In the genomic region with DNA sequence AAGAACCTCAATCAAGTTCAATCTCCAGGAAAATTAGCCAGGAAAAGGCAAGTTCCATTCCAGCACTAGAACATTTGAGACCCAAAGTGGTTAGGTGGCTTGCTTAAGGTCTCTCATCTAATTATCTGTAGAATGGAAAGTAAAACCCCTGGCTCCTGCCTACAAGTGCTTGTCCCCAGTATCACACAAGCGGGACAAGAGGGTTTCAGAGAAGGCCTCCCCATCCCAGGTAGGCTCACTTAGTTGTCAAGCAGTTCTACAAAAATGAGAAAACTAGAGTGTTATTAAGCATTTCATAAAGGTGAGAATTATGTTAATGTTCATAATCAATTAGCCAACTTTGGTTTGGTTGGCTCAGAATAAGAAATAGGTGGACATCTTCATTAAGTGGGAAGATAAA, we compare ENCODE assay signal across 19 cellular contexts. TPM values are rescaled to one million over a fixed set of nuclear protein-coding genes. Genes with fewer than 3 reads are reported as not detected.
"Had no signal": no experiment of that assay in that cellular context is flagged by ENCODE, and none has a peak within 500 bp of the region (broad histone marks: within the 10 kb centered on the region; RNA-seq: fewer than 3 reads in every experiment).

No MANE protein-coding gene starts in this region.

- ATAC-seq: activated CD8-positive, alpha-beta memory T cell treated with anti-CD3 and anti-CD28 coated beads, Interleukin-2, amount 10 ng/mL, durations not matched to agents 7 days and 5 days; esophagus mucosa; left lung; mucosa of descending colon; naive thymus-derived CD8-positive, alpha-beta T cell; pancreas had no signal

- DNase-seq: activated CD4-positive, alpha-beta memory T cell treated with anti-CD3 and anti-CD28 coated beads for 36 hours; activated CD4-positive, alpha-beta T cell treated with anti-CD3 and anti-CD28 coated beads for 1 hour; activated CD8-positive, alpha-beta memory T cell treated with anti-CD3 and anti-CD28 coated beads, Interleukin-2, amount 10 ng/mL, durations not matched to agents 7 days and 5 days; activated gamma-delta T cell treated with Interleukin-2 at 50 U/mL for 16 hours; activated naive CD8-positive, alpha-beta T cell treated with anti-CD3 and anti-CD28 coated beads, Interleukin-2, amount 10 ng/mL, durations not matched to agents 7 days and 5 days; activated T-cell treated with anti-CD3 and anti-CD28 coated beads, Interleukin-2, amount 50 U/mL, for 1 hour; brain microvascular endothelial cell; kidney; left lung; mammary epithelial cell; mucosa of descending colon; naive thymus-derived CD8-positive, alpha-beta T cell; pancreas; sigmoid colon; spleen had no signal

- H3K4me2 ChIP-seq: hepatocyte had no signal

- H3K79me2 ChIP-seq: hepatocyte had no signal

- H3K4me3 ChIP-seq: coronary artery, hepatocyte, left lung, mucosa of descending colon, pancreas, sigmoid colon, thoracic aorta had no signal

- H3K4me1 ChIP-seq: left lung had no signal

- H2AFZ ChIP-seq: hepatocyte had no signal

- H3K27me3 ChIP-seq: brain microvascular endothelial cell, hepatocyte, left lung, pancreas, sigmoid colon had no signal

- H3K36me3 ChIP-seq: brain microvascular endothelial cell, left lung, pancreas, sigmoid colon, thoracic aorta had no signal

- FAIRE-seq: kidney, pancreas had no signal

- H3K27ac ChIP-seq: brain microvascular endothelial cell, coronary artery, hepatocyte, left lung, pancreas, sigmoid colon, thoracic aorta had no signal

- H3K9me3 ChIP-seq: left lung, mucosa of descending colon, pancreas, sigmoid colon, spleen, thoracic aorta had no signal

RNA-seq across cellular contexts. Expression of gene POU2AF1, which starts 5.5 kb away (rescaled TPM):
- total RNA-seq: thoracic aorta had no signal
